Comparison of ENCODE assay signal across 8 cellular contexts in genomic region chr4:184342857-184343237, GRCh38.
DNase-seq lines count a peak whose midpoint lies in the region; ATAC-seq and TF ChIP-seq lines count a peak whose summit lies in the region.
"Not testable (repeated sequence)": the region's sequence is repeated elsewhere in the genome, so short reads cannot be mapped to it uniquely, and the experiment has no call there.

No MANE protein-coding gene starts in this region.

- peaks cover 66% of the 10 kb centered on the region for H3K4me1 ChIP-seq in BLaER1
- peaks cover 14% of the 10 kb centered on the region for H3K4me1 ChIP-seq in HUES64 (ENCODE audit: insufficient read depth, low read length)
- H3K4me1 ChIP-seq in adipocyte (ENCODE audit: control insufficient read depth, insufficient read depth, low read length) = peaks cover 28% of the 10 kb centered on the region
- not testable (repeated sequence) for H3K4me1 ChIP-seq in endodermal cell (ENCODE audit: control insufficient read depth, insufficient read depth, low read length)
- H3K4me1 ChIP-seq in neuron (ENCODE audit: insufficient read depth, low read length) = peaks cover 31% of the 10 kb centered on the region

- peaks cover 31% of the 10 kb centered on the region for H3K36me3 ChIP-seq in BLaER1
- not testable (repeated sequence) for H3K36me3 ChIP-seq in HUES64 (ENCODE audit: insufficient read depth, low read length); adipocyte (ENCODE audit: control insufficient read depth, insufficient read depth, low read length, severe bottlenecking); endodermal cell (ENCODE audit: control insufficient read depth, insufficient read depth, low read length); neuron (ENCODE audit: insufficient read depth, low read length)

- H3K4me1 Mint-ChIP-seq in activated B cell treated with CpG ODN at 0.5 μM for 24 hours (peaks cover 65% of the 10 kb centered on the region), endodermal cell (peaks cover 16% of the 10 kb centered on the region), immature natural killer cell (peaks cover 41% of the 10 kb centered on the region in 2 donors)
- peaks cover 76% of the 10 kb centered on the region for H3K4me1 Mint-ChIP-seq in stimulated activated naive CD8-positive, alpha-beta T cell treated with anti-CD3 and anti-CD28 coated beads, Interleukin-15, amount 100 ng/mL, for 72 hours

- H3K27ac ChIP-seq in BLaER1 = peak overlapping the region; percentile 87
- not testable (repeated sequence) for H3K27ac ChIP-seq in HUES64 (ENCODE audit: low read depth, low read length); endodermal cell (ENCODE audit: low read depth, low read length)

- H3K9me3 Mint-ChIP-seq in activated B cell treated with CpG ODN at 0.5 μM for 24 hours; endodermal cell; immature natural killer cell; stimulated activated naive CD8-positive, alpha-beta T cell treated with anti-CD3 and anti-CD28 coated beads, Interleukin-15, amount 100 ng/mL, for 72 hours: not testable (repeated sequence)

- peak overlapping the region; percentile 70 for H3K4me3 ChIP-seq in BLaER1
- peak overlapping the region; percentile 65 for H3K4me3 ChIP-seq in HUES64 (ENCODE audit: low read length)
- peak overlapping the region; percentile 90 for H3K4me3 ChIP-seq in adipocyte (ENCODE audit: low read length)
- peak overlapping the region; percentile 91 for H3K4me3 ChIP-seq in endodermal cell (ENCODE audit: low read length)
- peak overlapping the region; percentile 54 for H3K4me3 ChIP-seq in neuron (ENCODE audit: low read length)

- CTCF ChIA-PET in activated B cell treated with CpG ODN at 0.5 μM for 24 hours (lab: Charles Lee) = interaction anchor here (1.3 to 3.9 kb wide), 2 partner anchors 25 to 78 kb away, joined by 4 to 12 read pairs; no protein-coding TSS in a partner anchor

- ATAC-seq in activated B cell treated with CpG ODN at 0.5 μM for 24 hours (ENCODE audit: low read depth); stimulated activated naive CD8-positive, alpha-beta T cell treated with anti-CD3 and anti-CD28 coated beads, Interleukin-15, amount 100 ng/mL, for 72 hours: not testable (repeated sequence)

- not testable (repeated sequence) for TF ChIP-seq CTCF in activated B cell treated with CpG ODN at 0.5 μM for 24 hours (IDR thresholded peaks at IDR 0.05); endodermal cell (conservative IDR thresholded peaks at IDR 0.05)

- POLR2A ChIA-PET in activated B cell treated with CpG ODN at 0.5 μM for 24 hours (lab: Charles Lee) = interaction anchor here (0.7 to 8.5 kb wide), 10 partner anchors 8 to 139 kb away, joined by 3 to 57 read pairs (median 8); partner anchors contain the start of gene IRF2

- peak overlapping the region; percentile 81 for H3K9ac ChIP-seq in BLaER1
- not testable (repeated sequence) for H3K9ac ChIP-seq in HUES64 (ENCODE audit: low read depth, low read length); endodermal cell (ENCODE audit: extremely low read depth, low read length, poor library complexity, severe bottlenecking)
- peak overlapping the region; percentile 81 for H3K9ac ChIP-seq in adipocyte (ENCODE audit: low read length)

- peak overlapping the region; percentile 89 for H3K4me2 ChIP-seq in BLaER1

- not testable (repeated sequence) for H3K27me3 Mint-ChIP-seq in activated B cell treated with CpG ODN at 0.5 μM for 24 hours; endodermal cell (ENCODE audit: insufficient read depth); immature natural killer cell (ENCODE audit: low read depth in 3 of 3); stimulated activated naive CD8-positive, alpha-beta T cell treated with anti-CD3 and anti-CD28 coated beads, Interleukin-15, amount 100 ng/mL, for 72 hours

- DNase-seq in activated B cell treated with CpG ODN at 0.5 μM for 24 hours; adipocyte (ENCODE audit: low read depth); endodermal cell; immature natural killer cell; stimulated activated naive CD8-positive, alpha-beta T cell treated with anti-CD3 and anti-CD28 coated beads, Interleukin-15, amount 100 ng/mL, for 72 hours: not testable (repeated sequence)

- not testable (repeated sequence) for H3K36me3 Mint-ChIP-seq in activated B cell treated with CpG ODN at 0.5 μM for 24 hours (ENCODE audit: low read depth); endodermal cell (ENCODE audit: low read depth); immature natural killer cell

- not testable (repeated sequence) for H4K20me1 ChIP-seq in BLaER1

- peak overlapping the region; percentile 86 for H3K4me3 Mint-ChIP-seq in activated B cell treated with CpG ODN at 0.5 μM for 24 hours
- H3K4me3 Mint-ChIP-seq in endodermal cell = peak overlapping the region; percentile 79
- H3K4me3 Mint-ChIP-seq in immature natural killer cell = peak overlapping the region; percentile 86 to 91 (median 88)
- H3K4me3 Mint-ChIP-seq in stimulated activated naive CD8-positive, alpha-beta T cell treated with anti-CD3 and anti-CD28 coated beads, Interleukin-15, amount 100 ng/mL, for 72 hours = peak overlapping the region; percentile 76 to 81

- H3K27ac Mint-ChIP-seq in activated B cell treated with CpG ODN at 0.5 μM for 24 hours = peak overlapping the region; percentile 83
- not testable (repeated sequence) for H3K27ac Mint-ChIP-seq in endodermal cell
- H3K27ac Mint-ChIP-seq in immature natural killer cell = peak overlapping the region in 2 of 6 donors; percentile 65 to 84
- peak overlapping the region in 1 of 2 donors; percentile 58 for H3K27ac Mint-ChIP-seq in stimulated activated naive CD8-positive, alpha-beta T cell treated with anti-CD3 and anti-CD28 coated beads, Interleukin-15, amount 100 ng/mL, for 72 hours

- WGBS in HUES64 = no CpG with 5 or more reads among the region's 1 CpG
- WGBS in endodermal cell (ENCODE audit: insufficient coverage in 1 of 2, insufficient read length in 1 of 2), 2 experiments = 71 to 92% methylated on average over 1 of the region's 1 CpG

- not testable (repeated sequence) for H3K9me3 ChIP-seq in BLaER1; HUES64 (ENCODE audit: insufficient read depth, low read depth, low read length); adipocyte (ENCODE audit: control insufficient read depth, low read length); endodermal cell (ENCODE audit: control insufficient read depth, low read length); neuron (ENCODE audit: low read length)

- intact Hi-C loops in activated B cell treated with CpG ODN at 0.5 μM for 24 hours (cut with micrococcal nuclease) = loop anchor here (2.0 to 10.0 kb wide), 2 partner anchors 16 to 838 kb away; partner anchors contain the start of gene ING2

- H3K27me3 ChIP-seq in BLaER1; HUES64 (ENCODE audit: insufficient read depth, low read length); adipocyte (replicated peaks; ENCODE audit: control insufficient read depth, insufficient read depth, low read length); endodermal cell (ENCODE audit: control insufficient read depth, insufficient read depth, low read length, poor library complexity, severe bottlenecking); neuron (ENCODE audit: insufficient read depth, low read length): not testable (repeated sequence)

- not testable (repeated sequence) for H2AFZ ChIP-seq in neuron (ENCODE audit: low read depth, low read length)
